33 cellular contexts compared by ENCODE assay signal in genomic region chr4:40276541-40276940, GRCh38. TPM values are rescaled to one million over a fixed set of nuclear protein-coding genes. Genes with fewer than 3 reads are reported as not detected.
"Had no signal": no experiment of that assay in that cellular context is flagged by ENCODE, and none has a peak within 500 bp of the region (broad histone marks: within the 10 kb centered on the region; RNA-seq: fewer than 3 reads in every experiment).

No MANE protein-coding gene starts in this region.

- H3K27me3 Mint-ChIP-seq: memory B cell; naive thymus-derived CD8-positive, alpha-beta T cell; stimulated activated memory B cell treated with anti-CD40 and anti-IgM and Interleukin-4, amounts not matched to agents 10 μg/mL and 1 μg/mL and 100 μg/mL, for 72 hours had no signal

- H2AFZ ChIP-seq: hepatocyte had no signal

- H3K27me3 ChIP-seq: esophagus muscularis mucosa, foreskin keratinocyte, gastroesophageal sphincter, heart left ventricle, hepatocyte, right atrium auricular region, testis, tibial artery, upper lobe of left lung had no signal

- H3K36me3 Mint-ChIP-seq: memory B cell; mesothelial cell of epicardium; stimulated activated memory B cell treated with anti-CD40 and anti-IgM and Interleukin-4, amounts not matched to agents 10 μg/mL and 1 μg/mL and 100 μg/mL, for 72 hours had no signal

- H3K27ac ChIP-seq: coronary artery, esophagus muscularis mucosa, foreskin keratinocyte, gastroesophageal sphincter, heart left ventricle, hepatocyte, prostate gland, right atrium auricular region, testis, tibial artery, upper lobe of left lung had no signal

- H3K9me3 Mint-ChIP-seq: memory B cell; stimulated activated memory B cell treated with anti-CD40 and anti-IgM and Interleukin-4, amounts not matched to agents 10 μg/mL and 1 μg/mL and 100 μg/mL, for 72 hours had no signal

- DNase-seq: dermis blood vessel endothelial cell; effector memory CD4-positive, alpha-beta T cell; foreskin keratinocyte; heart left ventricle; kidney; mucosa of descending colon; naive thymus-derived CD8-positive, alpha-beta T cell; nephron progenitor cell; nucleus accumbens; stimulated activated CD4-positive, alpha-beta T cell treated with anti-CD3 and anti-CD28 coated beads, Interleukin-4, amount 100 ng/mL, for 4 hours; stimulated activated naive CD8-positive, alpha-beta T cell treated with anti-CD3 and anti-CD28 coated beads, Interleukin-15, Interleukin-2, amounts not matched to agents 100 U/mL and 50 U/mL, for 24 hours; substantia nigra; testis; tibial artery; upper lobe of left lung had no signal

- H3K4me2 ChIP-seq: hepatocyte had no signal

- H3K9me3 ChIP-seq: esophagus muscularis mucosa, gastroesophageal sphincter, heart left ventricle, mucosa of descending colon, prostate gland, right atrium auricular region, testis, tibial artery, upper lobe of left lung had no signal

- ATAC-seq: foreskin keratinocyte; gastroesophageal sphincter; heart left ventricle; left lobe of liver; mucosa of descending colon; sciatic nerve; stimulated activated memory B cell treated with anti-CD40 and anti-IgM and Interleukin-4, amounts not matched to agents 10 μg/mL and 1 μg/mL and 100 μg/mL, for 72 hours; stimulated activated naive CD8-positive, alpha-beta T cell treated with anti-CD3 and anti-CD28 coated beads, Interleukin-15, Interleukin-2, amounts not matched to agents 100 U/mL and 50 U/mL, for 24 hours had no signal

- H3K36me3 ChIP-seq: esophagus muscularis mucosa, gastroesophageal sphincter, heart left ventricle, prostate gland, right atrium auricular region, tibial artery, upper lobe of left lung had no signal

- H3K79me2 ChIP-seq: hepatocyte had no signal

- H3K4me1 ChIP-seq: esophagus muscularis mucosa, foreskin keratinocyte, gastroesophageal sphincter, heart left ventricle, prostate gland, right atrium auricular region, testis, tibial artery, upper lobe of left lung had no signal

- H3K27ac Mint-ChIP-seq: memory B cell; mesothelial cell of epicardium; nephron progenitor cell; stimulated activated memory B cell treated with anti-CD40 and anti-IgM and Interleukin-4, amounts not matched to agents 10 μg/mL and 1 μg/mL and 100 μg/mL, for 72 hours had no signal

- H3K4me3 Mint-ChIP-seq: memory B cell; mesothelial cell of epicardium; nephron progenitor cell; stimulated activated memory B cell treated with anti-CD40 and anti-IgM and Interleukin-4, amounts not matched to agents 10 μg/mL and 1 μg/mL and 100 μg/mL, for 72 hours had no signal

- H3K4me3 ChIP-seq: coronary artery, esophagus muscularis mucosa, gastroesophageal sphincter, heart left ventricle, hepatocyte, lung, mucosa of descending colon, prostate gland, right atrium auricular region, testis, tibial artery, upper lobe of left lung had no signal

RNA-seq across cellular contexts. Expression of gene CHRNA9, which starts 58.6 kb away (rescaled TPM):
- total RNA-seq: dermis blood vessel endothelial cell, endothelial cell of umbilical vein, epithelial cell of proximal tubule, fibroblast of lung, foreskin keratinocyte, gastroesophageal sphincter, heart left ventricle, kidney, left lobe of liver, liver, mesothelial cell of epicardium, mucosa of descending colon, osteocyte, prostate gland, right atrium auricular region, sciatic nerve, skeletal muscle tissue had no signal
- polyA plus RNA-seq: endothelial cell of umbilical vein, fibroblast of lung, heart left ventricle, liver, lung had no signal
